In the genomic region with DNA sequence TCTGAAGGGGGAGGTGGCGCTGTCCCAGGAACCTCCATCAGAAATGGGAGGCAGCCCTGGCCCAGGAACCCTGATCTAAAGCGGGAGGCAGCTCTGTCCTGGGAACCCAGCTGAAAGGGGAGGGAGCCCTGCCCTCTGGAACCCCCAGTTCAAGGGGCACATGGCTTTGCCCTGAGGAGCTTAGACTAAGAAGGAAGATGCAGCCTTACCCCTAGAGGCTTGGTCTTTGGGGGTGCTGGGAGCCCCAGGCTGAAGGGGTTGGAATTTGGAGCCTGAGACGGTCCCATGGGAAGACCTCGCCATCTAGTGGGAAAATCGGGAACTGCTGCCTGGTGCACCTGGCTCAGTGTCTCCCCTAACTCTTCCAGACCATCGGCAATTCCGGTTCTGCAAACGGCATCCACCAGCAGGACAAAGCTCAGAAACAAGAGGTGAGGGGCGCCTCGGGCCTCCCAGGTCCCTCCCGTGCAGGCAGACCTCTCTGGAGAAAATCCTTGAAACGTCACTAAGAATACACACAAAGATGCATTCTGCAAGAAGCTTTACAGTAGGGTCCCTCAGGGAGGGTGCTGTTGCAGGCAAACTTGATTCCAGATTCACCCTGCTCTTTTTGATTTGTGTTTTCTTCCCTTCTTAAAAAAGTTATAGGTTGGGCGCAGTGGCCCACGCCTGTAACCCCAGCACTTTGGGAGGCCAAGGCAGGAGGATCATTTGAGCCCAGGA, we compare ENCODE assay signal across 8 cellular contexts. TPM values are rescaled to one million over a fixed set of nuclear protein-coding genes. Genes with fewer than 3 reads are reported as not detected.
DNase-seq lines count a peak whose midpoint lies in the region; ATAC-seq and TF ChIP-seq lines count a peak whose summit lies in the region.

No MANE protein-coding gene starts in this region.

- H3K27ac Mint-ChIP-seq in CD8-positive, alpha-beta memory T cell = no peak overlapping the region
- H3K27ac Mint-ChIP-seq in HFFc6 = no peak overlapping the region
- no peak overlapping the region for H3K27ac Mint-ChIP-seq in activated T-cell treated with anti-CD3 and anti-CD28 coated beads, Interleukin-2, amount 50 U/mL, for 72 hours

- H3K36me3 Mint-ChIP-seq in CD8-positive, alpha-beta memory T cell = no peaks in the 10 kb centered on the region
- H3K36me3 Mint-ChIP-seq in HFFc6 (ENCODE audit: low read depth) = peaks cover 4% of the 10 kb centered on the region; the same call in 1 of the 2 replicates
- no peaks in the 10 kb centered on the region for H3K36me3 Mint-ChIP-seq in activated T-cell treated with anti-CD3 and anti-CD28 coated beads, Interleukin-2, amount 50 U/mL, for 72 hours (ENCODE audit: insufficient read depth in 2 of 2)

- ATAC-seq in PC-3 = peak; percentile 72
- ATAC-seq in activated T-cell treated with anti-CD3 and anti-CD28 coated beads, Interleukin-2, amount 50 U/mL, for 72 hours (replicated peaks in 1 of 2) = peak; percentile 57 to 73
- peak; percentile 68 for ATAC-seq in omental fat pad (ENCODE audit: low FRiP score)
- no peak for ATAC-seq in thoracic aorta (ENCODE audit: insufficient number of reproducible peaks, low FRiP score, low read depth)

- no peaks in the 10 kb centered on the region for H3K4me1 ChIP-seq in CD8-positive, alpha-beta memory T cell (ENCODE audit: insufficient read depth, low read length)
- H3K4me1 ChIP-seq in PC-3 (ENCODE audit: insufficient read depth, low read length) (no peaks in the 10 kb centered on the region), thoracic aorta (ENCODE audit: control insufficient read depth in 1 of 2, low read depth in 2 of 2) (no peaks in the 10 kb centered on the region)

- intact Hi-C loops in PC-3 (cut with micrococcal nuclease) = loop anchor here (1.0 kb wide), 1 partner anchor 195 kb away; no protein-coding TSS in a partner anchor

- no peaks in the 10 kb centered on the region for H3K9me2 ChIP-seq in PC-3 (replicated peaks; ENCODE audit: low read length)

- H3K79me2 ChIP-seq in PC-3 (ENCODE audit: low read length) = no peaks in the 10 kb centered on the region

- no peak overlapping the region for H3K9ac ChIP-seq in PC-3 (ENCODE audit: low read length)

- CTCF ChIA-PET in CD8-positive, alpha-beta memory T cell (lab: Charles Lee) = interaction anchor here (0.6 to 3.6 kb wide), 36 partner anchors 9 to 341 kb away, joined by 3 to 82 read pairs (median 4); a partner anchor contains a TSS
- CTCF ChIA-PET in PC-3 (lab: Charles Lee) = interaction anchor here (0.5 to 1.8 kb wide), 4 partner anchors 50 to 196 kb away, joined by 3 to 30 read pairs (median 10); no protein-coding TSS in a partner anchor

- H3K4me3 ChIP-seq in CD8-positive, alpha-beta memory T cell (ENCODE audit: low read length) = no peak overlapping the region
- H3K4me3 ChIP-seq in PC-3 (ENCODE audit: low read length) = no peak overlapping the region
- H3K4me3 ChIP-seq in fibroblast of the aortic adventitia (ENCODE audit: low read depth, low read length) = no peak overlapping the region
- no peak overlapping the region for H3K4me3 ChIP-seq in thoracic aorta

- TF ChIP-seq CTCF in HFFc6 (IDR thresholded peaks at IDR 0.05) (peak; percentile 99), PC-3 (conservative IDR thresholded peaks at IDR 0.05; ENCODE audit: low read depth, low read length) (peak; percentile 95), fibroblast of the aortic adventitia (IDR thresholded peaks at IDR 0.05; ENCODE audit: insufficient read depth, low read length) (peak; percentile 99), omental fat pad (IDR thresholded peaks at IDR 0.05) (peak in 2 of 3 donors; percentile 87 to 91), thoracic aorta (IDR thresholded peaks at IDR 0.05) (peak; percentile 99)

- no peak overlapping the region for H3K4me2 ChIP-seq in PC-3 (ENCODE audit: low read length)

- no peaks in the 10 kb centered on the region for H3K27me3 Mint-ChIP-seq in CD8-positive, alpha-beta memory T cell
- no peaks in the 10 kb centered on the region for H3K27me3 Mint-ChIP-seq in HFFc6 (ENCODE audit: insufficient read depth)
- no peaks in the 10 kb centered on the region for H3K27me3 Mint-ChIP-seq in activated T-cell treated with anti-CD3 and anti-CD28 coated beads, Interleukin-2, amount 50 U/mL, for 72 hours (ENCODE audit: low read depth)

- H3K27ac ChIP-seq in CD8-positive, alpha-beta memory T cell (ENCODE audit: low read depth, low read length) = no peak overlapping the region
- no peak overlapping the region for H3K27ac ChIP-seq in PC-3 (ENCODE audit: low read length)
- H3K27ac ChIP-seq in thoracic aorta = no peak overlapping the region

- H3K36me3 ChIP-seq in CD8-positive, alpha-beta memory T cell (ENCODE audit: insufficient read depth, low read length) = no peaks in the 10 kb centered on the region
- no peaks in the 10 kb centered on the region for H3K36me3 ChIP-seq in PC-3 (ENCODE audit: low read depth, low read length)
- H3K36me3 ChIP-seq in thoracic aorta = peaks cover 34% of the 10 kb centered on the region

- DNase-seq in CD8-positive, alpha-beta memory T cell = peak; percentile 49 to 77 (median 59)
- peak; percentile 47 for DNase-seq in HFFc6
- peak; percentile 78 for DNase-seq in PC-3
- peak; percentile 70 to 75 for DNase-seq in activated T-cell treated with anti-CD3 and anti-CD28 coated beads, Interleukin-2, amount 50 U/mL, for 72 hours
- peak; percentile 62 for DNase-seq in fibroblast of the aortic adventitia (ENCODE audit: low read depth)
- DNase-seq in omental fat pad (ENCODE audit: low spot score) = peak; percentile 90
- no peak for DNase-seq in thoracic aorta (ENCODE audit: low spot score)
- no peak for DNase-seq in NCI-H128 (lab: John Stamatoyannopoulos, UW; ENCODE audit: unreplicated experiment)

- no peak overlapping the region for H3K4me3 Mint-ChIP-seq in CD8-positive, alpha-beta memory T cell
- no peak overlapping the region for H3K4me3 Mint-ChIP-seq in HFFc6
- H3K4me3 Mint-ChIP-seq in activated T-cell treated with anti-CD3 and anti-CD28 coated beads, Interleukin-2, amount 50 U/mL, for 72 hours = no peak overlapping the region

- peaks cover 0 to 2% (median 0%) of the 10 kb centered on the region in 3 donors for H3K4me1 Mint-ChIP-seq in CD8-positive, alpha-beta memory T cell
- no peaks in the 10 kb centered on the region for H3K4me1 Mint-ChIP-seq in HFFc6 (ENCODE audit: low read depth)
- H3K4me1 Mint-ChIP-seq in activated T-cell treated with anti-CD3 and anti-CD28 coated beads, Interleukin-2, amount 50 U/mL, for 72 hours (ENCODE audit: low read depth) = no peaks in the 10 kb centered on the region

- H3K27me3 ChIP-seq in CD8-positive, alpha-beta memory T cell (ENCODE audit: insufficient read depth, low read length, poor library complexity, severe bottlenecking) = no peaks in the 10 kb centered on the region
- H3K27me3 ChIP-seq in PC-3 (ENCODE audit: low read length) = no peaks in the 10 kb centered on the region
- H3K27me3 ChIP-seq in thoracic aorta (replicated peaks; ENCODE audit: insufficient read depth) = no peaks in the 10 kb centered on the region

- H4K20me1 ChIP-seq in PC-3 (ENCODE audit: low read length) = no peaks in the 10 kb centered on the region

- H3K9me3 Mint-ChIP-seq in CD8-positive, alpha-beta memory T cell = no peaks in the 10 kb centered on the region
- no peaks in the 10 kb centered on the region for H3K9me3 Mint-ChIP-seq in HFFc6
- H3K9me3 Mint-ChIP-seq in activated T-cell treated with anti-CD3 and anti-CD28 coated beads, Interleukin-2, amount 50 U/mL, for 72 hours = no peaks in the 10 kb centered on the region

- H3F3A ChIP-seq in PC-3 (ENCODE audit: low read length, unreplicated experiment) = no peaks in the 10 kb centered on the region

- no peak overlapping the region for H2AFZ ChIP-seq in PC-3 (ENCODE audit: low read length)

- no peaks in the 10 kb centered on the region for H3K9me3 ChIP-seq in CD8-positive, alpha-beta memory T cell (ENCODE audit: low read length)
- no peaks in the 10 kb centered on the region for H3K9me3 ChIP-seq in PC-3 (ENCODE audit: low read length)
- H3K9me3 ChIP-seq in thoracic aorta = no peaks in the 10 kb centered on the region

- POLR2A ChIA-PET in CD8-positive, alpha-beta memory T cell (lab: Charles Lee) = interaction anchor here (0.5 to 1.1 kb wide), 2 partner anchors 19 to 226 kb away, joined by 3 to 6 read pairs; no protein-coding TSS in a partner anchor
- POLR2A ChIA-PET in PC-3 (lab: Charles Lee; ENCODE audit: unreplicated experiment) = no interaction called here

- BruUV-seq in PC-3 (replicated peaks; lab: Mats Ljungman, UMichigan) = no TSS peak

RNA-seq across cellular contexts. Expression of a gene that starts 52.4 kb away (rescaled TPM):
- under 1 TPM; 0.42 to 0.88 TPM for total RNA-seq in CD8-positive, alpha-beta memory T cell
- polyA plus RNA-seq in CD8-positive, alpha-beta memory T cell = not detected
- total RNA-seq in HFFc6 (2021; fragmentation: NEBNext Ultra II Directional; extraction: Animal tissue kit (Norgen Biotek cat#: 25700)) = 10 to 100 TPM; 19.7 to 24.6 (median 22.4) TPM
- 14.9 and 21.9 TPM in 2 replicates for total RNA-seq in PC-3 (2014; rRNA removed)
- 1 to 10 TPM; 3.1 to 4.6 TPM for total RNA-seq in activated T-cell treated with anti-CD3 and anti-CD28 coated beads, Interleukin-2, amount 50 U/mL, for 72 hours
- 5.9 and 6.4 TPM in 2 replicates for total RNA-seq in fibroblast of the aortic adventitia (ENCODE audit: low replicate concordance)
- 10 to 100 TPM in 2 of 4 donors, 1 to 10 TPM in 2; 3.9 to 18.1 (median 11.0) TPM for total RNA-seq in omental fat pad
- 10 to 100 TPM in 1 of 2 donors, 1 to 10 TPM in 1; 7.0 to 14.4 TPM for total RNA-seq in thoracic aorta

Comparison
In these comparisons a context has a peak if more than half of its experiments do, and no peak if none do; other contexts are left out.
1. DNase-seq: peak in CD8-positive, alpha-beta memory T cell (5 of 5), HFFc6 (single experiment), PC-3 (single experiment), activated T-cell treated with anti-CD3 and anti-CD28 coated beads, Interleukin-2, amount 50 U/mL, for 72 hours (2 of 2), fibroblast of the aortic adventitia (single experiment) and omental fat pad (single experiment); none in thoracic aorta (single experiment) and NCI-H128 (single experiment).
2. Peak in every context shown above with its lines, with median percentiles within 50 percentile points of each other: CTCF ChIP-seq.